ENCODE assay signal across 1 cellular context in genomic region chr19:33064778-33065550, GRCh38.
TF ChIP-seq lines count a peak whose summit lies in the region.

TSS of gene RHPN2 (minus strand) at chr19:33064888. CDS start at chr19:33064852, 36 bp downstream.

TF ChIP-seq in HepG2, 621 proteins besides CTCF, POLR2A, EP300 and RAD21 (continued from another document and continues in another):
- TF ChIP-seq ARID5B (CRISPR knock-in tag; IDR thresholded peaks at IDR 0.05) (no peak), ZC3H4 (CRISPR knock-in tag; IDR thresholded peaks at IDR 0.05; ENCODE audit: borderline replicate concordance) (no peak), MYC (CRISPR knock-in tag; IDR thresholded peaks at IDR 0.05; ENCODE audit: borderline replicate concordance) (peak; percentile 28; the same call in 1 of the 2 replicates), ZNF850 (CRISPR knock-in tag; conservative IDR thresholded peaks at IDR 0.05) (no peak), ZNF687 (CRISPR knock-in tag; IDR thresholded peaks at IDR 0.05) (peak; percentile 77), U2AF1 (optimal IDR thresholded peaks at IDR 0.05; ENCODE audit: low read depth, low read length) (no peak), NFE2 (CRISPR knock-in tag; IDR thresholded peaks at IDR 0.05) (no peak), SMAD1 (CRISPR knock-in tag; IDR thresholded peaks at IDR 0.05; ENCODE audit: borderline replicate concordance, low read depth) (no peak), TARDBP (CRISPR knock-in tag; IDR thresholded peaks at IDR 0.05) (no peak), ZNF674 (CRISPR knock-in tag; IDR thresholded peaks at IDR 0.05; ENCODE audit: low read depth) (no peak), HDAC6 (IDR thresholded peaks at IDR 0.05; ENCODE audit: low read depth, low read length) (no peak), MBD4 (IDR thresholded peaks at IDR 0.05; ENCODE audit: borderline replicate concordance, low read length) (no peak), ZBTB14 (CRISPR knock-in tag; IDR thresholded peaks at IDR 0.05) (peak; percentile 25; the same call in 1 of the 2 replicates), ZNF124 (CRISPR knock-in tag; IDR thresholded peaks at IDR 0.05) (no peak), ZNF629 (CRISPR knock-in tag; conservative IDR thresholded peaks at IDR 0.05) (no peak), ZMAT3 (CRISPR knock-in tag; conservative IDR thresholded peaks at IDR 0.05) (no peak), ZNF562 (CRISPR knock-in tag; IDR thresholded peaks at IDR 0.05; ENCODE audit: borderline replicate concordance) (no peak), ZNF724P (CRISPR knock-in tag; IDR thresholded peaks at IDR 0.05; ENCODE audit: borderline replicate concordance) (no peak), HOXA9 (CRISPR knock-in tag; IDR thresholded peaks at IDR 0.05; ENCODE audit: borderline replicate concordance) (no peak), ZNF558 (CRISPR knock-in tag; IDR thresholded peaks at IDR 0.05; ENCODE audit: borderline replicate concordance) (no peak), NRL (CRISPR knock-in tag; IDR thresholded peaks at IDR 0.05; ENCODE audit: borderline replicate concordance) (0 out of 2 replicates have a peak, but pooled peaks have one; percentile 31), ERF (CRISPR knock-in tag; IDR thresholded peaks at IDR 0.05) (no peak), RBFOX2 (IDR thresholded peaks at IDR 0.05; ENCODE audit: low read depth, low read length) (peak; percentile 70; the same call in 1 of the 2 replicates), ZFAT (CRISPR knock-in tag; conservative IDR thresholded peaks at IDR 0.05) (no peak), KLF16 (CRISPR knock-in tag; IDR thresholded peaks at IDR 0.05) (no peak), HNF1B (CRISPR knock-in tag; IDR thresholded peaks at IDR 0.05) (0 out of 2 replicates have a peak, but pooled peaks have one; percentile 39), HNRNPUL1 (IDR thresholded peaks at IDR 0.05; ENCODE audit: low read depth, low read length) (no peak), ZNF770 (CRISPR knock-in tag; IDR thresholded peaks at IDR 0.05) (peak; percentile 36; the same call in 1 of the 2 replicates), ATF1 (CRISPR knock-in tag; IDR thresholded peaks at IDR 0.05) (no peak), IKZF1 (IDR thresholded peaks at IDR 0.05) (no peak), E2F1 (CRISPR knock-in tag; IDR thresholded peaks at IDR 0.05) (no peak), ZBTB7B (CRISPR knock-in tag; IDR thresholded peaks at IDR 0.05) (peak; percentile 65; the same call in 1 of the 2 replicates), ZNF652 (CRISPR knock-in tag; IDR thresholded peaks at IDR 0.05; ENCODE audit: borderline replicate concordance, low read depth) (no peak), RXRB (CRISPR knock-in tag; IDR thresholded peaks at IDR 0.05; ENCODE audit: borderline replicate concordance) (no peak), ZNF570 (CRISPR knock-in tag; IDR thresholded peaks at IDR 0.05; ENCODE audit: borderline replicate concordance) (no peak), RORA (CRISPR knock-in tag; IDR thresholded peaks at IDR 0.05) (no peak), HDAC1 (CRISPR knock-in tag; IDR thresholded peaks at IDR 0.05) (no peak; the same call in 1 of the 2 replicates), SIN3A (IDR thresholded peaks at IDR 0.05; ENCODE audit: borderline replicate concordance, low read depth, low read length) (0 out of 2 replicates have a peak, but pooled peaks have one; percentile 14), ZNF263 (CRISPR knock-in tag; IDR thresholded peaks at IDR 0.05) (no peak), FOXK2 (IDR thresholded peaks at IDR 0.05) (no peak), ZBTB34 (CRISPR knock-in tag; IDR thresholded peaks at IDR 0.05) (no peak), TEF (CRISPR knock-in tag; IDR thresholded peaks at IDR 0.05) (no peak), MXD4 (CRISPR knock-in tag; IDR thresholded peaks at IDR 0.05) (peak; percentile 43; the same call in 1 of the 2 replicates), ZNF781 (CRISPR knock-in tag; IDR thresholded peaks at IDR 0.05; ENCODE audit: borderline replicate concordance, not compliant biosample characterization) (no peak), SRSF1 (optimal IDR thresholded peaks at IDR 0.05; ENCODE audit: low read depth, low read length) (no peak), ZNF7 (CRISPR knock-in tag; IDR thresholded peaks at IDR 0.05) (0 out of 2 replicates have a peak, but pooled peaks have one; percentile 9), PHF21A (CRISPR knock-in tag; IDR thresholded peaks at IDR 0.05) (no peak), ZNF709 (CRISPR knock-in tag; IDR thresholded peaks at IDR 0.05) (no peak), POLR2AphosphoS2 (IDR thresholded peaks at IDR 0.05; ENCODE audit: low read depth, low read length) (no peak), ZNF343 (CRISPR knock-in tag; IDR thresholded peaks at IDR 0.05) (no peak), ZNF503 (CRISPR knock-in tag; IDR thresholded peaks at IDR 0.05) (no peak), GATA4 (IDR thresholded peaks at IDR 0.05; ENCODE audit: borderline replicate concordance, low read depth) (no peak)
